1 cellular context compared by ENCODE assay signal in the genomic region with DNA sequence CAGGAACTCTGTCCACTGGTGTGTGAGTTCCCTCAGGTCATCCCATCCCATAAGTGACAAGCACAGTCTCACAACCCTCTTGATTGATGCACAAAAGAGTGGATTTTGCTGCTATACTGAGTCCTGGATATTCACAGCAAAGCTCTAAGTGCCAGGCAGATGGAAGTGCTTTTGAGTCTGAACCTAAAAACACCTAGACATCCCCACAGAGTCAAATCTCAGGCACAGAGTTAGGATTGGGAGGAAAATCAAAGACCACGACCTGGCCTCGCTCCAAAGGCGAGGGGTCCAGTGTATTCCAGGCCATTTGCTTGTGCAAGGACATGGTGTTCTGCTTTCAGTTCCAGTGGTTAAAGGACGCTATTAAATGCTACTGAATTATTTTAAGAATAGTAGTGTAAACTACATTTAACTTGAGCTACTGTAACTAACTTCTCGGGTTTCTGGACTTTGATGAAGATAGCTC.
TF ChIP-seq lines count a peak whose summit lies in the region.

No MANE protein-coding gene starts in this region.

TF ChIP-seq in HepG2, 621 proteins besides CTCF, POLR2A, EP300 and RAD21 (continued from another document and continues in another):
- TF ChIP-seq GRHL1 (CRISPR knock-in tag; conservative IDR thresholded peaks at IDR 0.05) (no peak), ZNF407 (CRISPR knock-in tag; IDR thresholded peaks at IDR 0.05; ENCODE audit: not compliant biosample characterization) (peak; percentile 21), ZNF83 (CRISPR knock-in tag; IDR thresholded peaks at IDR 0.05; ENCODE audit: borderline replicate concordance) (0 out of 2 replicates have a peak, but pooled peaks have one; percentile 19), ZNF234 (CRISPR knock-in tag; conservative IDR thresholded peaks at IDR 0.05) (0 out of 2 replicates have a peak, but pooled peaks have one; percentile 15), ZNF562 (CRISPR knock-in tag; IDR thresholded peaks at IDR 0.05; ENCODE audit: borderline replicate concordance) (no peak), ZNF431 (CRISPR knock-in tag; IDR thresholded peaks at IDR 0.05; ENCODE audit: borderline replicate concordance, low read depth) (no peak), ZNF616 (CRISPR knock-in tag; IDR thresholded peaks at IDR 0.05; ENCODE audit: low read depth) (no peak), ZNF670 (CRISPR knock-in tag; IDR thresholded peaks at IDR 0.05; ENCODE audit: borderline replicate concordance) (no peak), FOXP4 (CRISPR knock-in tag; IDR thresholded peaks at IDR 0.05) (no peak), ZNF501 (CRISPR knock-in tag; IDR thresholded peaks at IDR 0.05) (0 out of 2 replicates have a peak, but pooled peaks have one; percentile 32), ZNF557 (CRISPR knock-in tag; IDR thresholded peaks at IDR 0.05) (0 out of 2 replicates have a peak, but pooled peaks have one; percentile 10), IRF1 (CRISPR knock-in tag; IDR thresholded peaks at IDR 0.05; ENCODE audit: low read depth) (no peak), ZSCAN30 (CRISPR knock-in tag; IDR thresholded peaks at IDR 0.05) (no peak), NR2F2 (IDR thresholded peaks at IDR 0.05; ENCODE audit: borderline replicate concordance, low read depth) (no peak), GATA4 (IDR thresholded peaks at IDR 0.05; ENCODE audit: borderline replicate concordance, low read depth) (0 out of 2 replicates have a peak, but pooled peaks have one; percentile 6), ZNF691 (CRISPR knock-in tag; IDR thresholded peaks at IDR 0.05; ENCODE audit: borderline replicate concordance, low read depth) (no peak), ZC3H4 (CRISPR knock-in tag; IDR thresholded peaks at IDR 0.05; ENCODE audit: borderline replicate concordance) (no peak), PPARG (CRISPR knock-in tag; conservative IDR thresholded peaks at IDR 0.05) (no peak), PHF5A (CRISPR knock-in tag; IDR thresholded peaks at IDR 0.05; ENCODE audit: low read depth, unreplicated experiment) (no peak), NFIC (IDR thresholded peaks at IDR 0.05; ENCODE audit: low read length) (no peak), MXD3 (CRISPR knock-in tag; IDR thresholded peaks at IDR 0.05) (no peak), ZNF75D (CRISPR knock-in tag; IDR thresholded peaks at IDR 0.05; ENCODE audit: borderline replicate concordance) (no peak), TGIF2 (CRISPR knock-in tag; IDR thresholded peaks at IDR 0.05) (no peak), ZNF280D (CRISPR knock-in tag; IDR thresholded peaks at IDR 0.05) (0 out of 2 replicates have a peak, but pooled peaks have one; percentile 13), RELA (CRISPR knock-in tag; IDR thresholded peaks at IDR 0.05) (no peak), SETDB1 (CRISPR knock-in tag; IDR thresholded peaks at IDR 0.05; ENCODE audit: borderline replicate concordance) (0 out of 2 replicates have a peak, but pooled peaks have one; percentile 15), MBD4 (IDR thresholded peaks at IDR 0.05; ENCODE audit: borderline replicate concordance, low read length) (0 out of 2 replicates have a peak, but pooled peaks have one; percentile 20), ZSCAN22 (CRISPR knock-in tag; IDR thresholded peaks at IDR 0.05) (no peak)
- TF ChIP-seq, protein P1, sequence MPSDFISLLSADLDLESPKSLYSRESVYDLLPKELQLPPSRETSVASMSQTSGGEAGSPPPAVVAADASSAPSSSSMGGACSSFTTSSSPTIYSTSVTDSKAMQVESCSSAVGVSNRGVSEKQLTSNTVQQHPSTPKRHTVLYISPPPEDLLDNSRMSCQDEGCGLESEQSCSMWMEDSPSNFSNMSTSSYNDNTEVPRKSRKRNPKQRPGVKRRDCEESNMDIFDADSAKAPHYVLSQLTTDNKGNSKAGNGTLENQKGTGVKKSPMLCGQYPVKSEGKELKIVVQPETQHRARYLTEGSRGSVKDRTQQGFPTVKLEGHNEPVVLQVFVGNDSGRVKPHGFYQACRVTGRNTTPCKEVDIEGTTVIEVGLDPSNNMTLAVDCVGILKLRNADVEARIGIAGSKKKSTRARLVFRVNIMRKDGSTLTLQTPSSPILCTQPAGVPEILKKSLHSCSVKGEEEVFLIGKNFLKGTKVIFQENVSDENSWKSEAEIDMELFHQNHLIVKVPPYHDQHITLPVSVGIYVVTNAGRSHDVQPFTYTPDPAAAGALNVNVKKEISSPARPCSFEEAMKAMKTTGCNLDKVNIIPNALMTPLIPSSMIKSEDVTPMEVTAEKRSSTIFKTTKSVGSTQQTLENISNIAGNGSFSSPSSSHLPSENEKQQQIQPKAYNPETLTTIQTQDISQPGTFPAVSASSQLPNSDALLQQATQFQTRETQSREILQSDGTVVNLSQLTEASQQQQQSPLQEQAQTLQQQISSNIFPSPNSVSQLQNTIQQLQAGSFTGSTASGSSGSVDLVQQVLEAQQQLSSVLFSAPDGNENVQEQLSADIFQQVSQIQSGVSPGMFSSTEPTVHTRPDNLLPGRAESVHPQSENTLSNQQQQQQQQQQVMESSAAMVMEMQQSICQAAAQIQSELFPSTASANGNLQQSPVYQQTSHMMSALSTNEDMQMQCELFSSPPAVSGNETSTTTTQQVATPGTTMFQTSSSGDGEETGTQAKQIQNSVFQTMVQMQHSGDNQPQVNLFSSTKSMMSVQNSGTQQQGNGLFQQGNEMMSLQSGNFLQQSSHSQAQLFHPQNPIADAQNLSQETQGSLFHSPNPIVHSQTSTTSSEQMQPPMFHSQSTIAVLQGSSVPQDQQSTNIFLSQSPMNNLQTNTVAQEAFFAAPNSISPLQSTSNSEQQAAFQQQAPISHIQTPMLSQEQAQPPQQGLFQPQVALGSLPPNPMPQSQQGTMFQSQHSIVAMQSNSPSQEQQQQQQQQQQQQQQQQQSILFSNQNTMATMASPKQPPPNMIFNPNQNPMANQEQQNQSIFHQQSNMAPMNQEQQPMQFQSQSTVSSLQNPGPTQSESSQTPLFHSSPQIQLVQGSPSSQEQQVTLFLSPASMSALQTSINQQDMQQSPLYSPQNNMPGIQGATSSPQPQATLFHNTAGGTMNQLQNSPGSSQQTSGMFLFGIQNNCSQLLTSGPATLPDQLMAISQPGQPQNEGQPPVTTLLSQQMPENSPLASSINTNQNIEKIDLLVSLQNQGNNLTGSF (CRISPR knock-in tag; IDR thresholded peaks at IDR 0.05): no peak
